In the genomic region with DNA sequence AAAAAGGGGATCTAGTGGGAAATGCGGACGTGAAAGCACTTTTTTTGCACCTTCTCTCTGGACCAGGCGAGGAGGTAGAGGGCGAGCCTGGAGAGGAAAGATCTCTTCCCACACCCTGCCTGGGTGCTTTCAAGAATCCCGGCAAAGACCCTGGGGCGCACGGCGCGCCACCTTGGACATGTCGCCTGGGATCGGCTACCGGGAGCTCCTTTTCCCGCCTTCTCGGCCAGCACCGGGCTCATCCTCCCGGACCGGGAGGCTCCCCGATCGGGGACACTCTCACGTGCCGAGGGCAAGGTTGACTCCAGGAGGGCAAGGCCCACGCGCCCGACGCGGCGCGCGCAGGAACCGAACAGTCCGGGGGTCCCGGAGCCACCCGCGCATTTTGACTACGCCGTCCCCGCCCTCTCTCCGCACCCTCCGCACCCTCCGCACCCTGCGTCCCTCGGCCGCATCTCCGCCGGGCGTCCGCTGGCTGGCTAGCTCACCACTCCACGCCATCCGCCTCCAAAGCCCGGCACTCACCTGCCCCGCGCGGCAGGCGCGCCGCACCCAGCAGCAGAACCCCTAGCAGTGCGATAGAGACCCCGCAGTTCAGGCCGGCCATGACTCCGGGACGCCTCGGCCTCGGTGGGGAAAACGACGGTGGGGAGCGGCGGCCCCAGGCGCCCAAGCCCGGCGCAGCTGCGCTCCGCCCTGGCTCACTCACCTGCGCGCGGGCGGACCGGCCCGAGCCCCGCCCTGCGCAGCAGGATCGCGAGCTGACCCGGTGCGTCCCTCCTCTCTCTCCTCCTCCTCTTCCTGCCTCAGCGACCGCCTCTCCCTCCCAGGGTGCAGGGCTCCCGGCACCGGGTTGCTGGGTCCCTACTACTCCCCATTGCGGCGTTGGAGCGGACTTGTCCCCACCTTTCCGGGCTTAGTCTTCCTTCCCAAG, we compare ENCODE assay signal across 8 cellular contexts. TPM values are rescaled to one million over a fixed set of nuclear protein-coding genes. Genes with fewer than 3 reads are reported as not detected.
DNase-seq lines count a peak whose midpoint lies in the region; ATAC-seq and TF ChIP-seq lines count a peak whose summit lies in the region.

A gene with protein sequence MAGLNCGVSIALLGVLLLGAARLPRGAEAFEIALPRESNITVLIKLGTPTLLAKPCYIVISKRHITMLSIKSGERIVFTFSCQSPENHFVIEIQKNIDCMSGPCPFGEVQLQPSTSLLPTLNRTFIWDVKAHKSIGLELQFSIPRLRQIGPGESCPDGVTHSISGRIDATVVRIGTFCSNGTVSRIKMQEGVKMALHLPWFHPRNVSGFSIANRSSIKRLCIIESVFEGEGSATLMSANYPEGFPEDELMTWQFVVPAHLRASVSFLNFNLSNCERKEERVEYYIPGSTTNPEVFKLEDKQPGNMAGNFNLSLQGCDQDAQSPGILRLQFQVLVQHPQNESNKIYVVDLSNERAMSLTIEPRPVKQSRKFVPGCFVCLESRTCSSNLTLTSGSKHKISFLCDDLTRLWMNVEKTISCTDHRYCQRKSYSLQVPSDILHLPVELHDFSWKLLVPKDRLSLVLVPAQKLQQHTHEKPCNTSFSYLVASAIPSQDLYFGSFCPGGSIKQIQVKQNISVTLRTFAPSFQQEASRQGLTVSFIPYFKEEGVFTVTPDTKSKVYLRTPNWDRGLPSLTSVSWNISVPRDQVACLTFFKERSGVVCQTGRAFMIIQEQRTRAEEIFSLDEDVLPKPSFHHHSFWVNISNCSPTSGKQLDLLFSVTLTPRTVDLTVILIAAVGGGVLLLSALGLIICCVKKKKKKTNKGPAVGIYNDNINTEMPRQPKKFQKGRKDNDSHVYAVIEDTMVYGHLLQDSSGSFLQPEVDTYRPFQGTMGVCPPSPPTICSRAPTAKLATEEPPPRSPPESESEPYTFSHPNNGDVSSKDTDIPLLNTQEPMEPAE (minus strand): TSS at position 698 of the 934 bp plus-strand sequence. CDS start 91 bp downstream, at position 607.

- no peak for ATAC-seq in HG02623 (IDR thresholded peaks at IDR 0.05; ENCODE audit: unreplicated experiment)
- ATAC-seq in HG03175 (IDR thresholded peaks at IDR 0.05; ENCODE audit: unreplicated experiment): no peak

- peak within 1 kb of the TSS; percentile 14 for H2BK5ac ChIP-seq in mesenchymal stem cell (ENCODE audit: low read depth, low read length, poor library complexity, severe bottlenecking)

- WGBS in mesenchymal stem cell: 2% methylated on average over 78 of the region's 92 CpGs

- H2AK5ac ChIP-seq in mesenchymal stem cell (ENCODE audit: low read length, severe bottlenecking): peak within 1 kb of the TSS; percentile 85

- H4K8ac ChIP-seq in mesenchymal stem cell (ENCODE audit: low read length): peak within 1 kb of the TSS; percentile 97

- peaks cover 0 to 4% of the 10 kb centered on the region in 2 experiments for H3K36me3 ChIP-seq in mesenchymal stem cell (ENCODE audit: control insufficient read depth in 1 of 2, insufficient read depth in 2 of 2, low read depth in 1 of 2, low read length in 2 of 2)

- peak within 1 kb of the TSS; percentile 85 for H2AFZ ChIP-seq in mesenchymal stem cell (ENCODE audit: low read depth, low read length)

- peaks cover 3% of the 10 kb centered on the region for H3K79me1 ChIP-seq in mesenchymal stem cell (replicated peaks; ENCODE audit: low read length, poor library complexity, severe bottlenecking)

- H3K14ac ChIP-seq in mesenchymal stem cell (ENCODE audit: low read length in 2 of 2): peak within 1 kb of the TSS; percentile 9 to 99

- peak within 1 kb of the TSS; percentile 61 to 99 for H3K23ac ChIP-seq in mesenchymal stem cell (ENCODE audit: low read length in 2 of 2)

- peak within 1 kb of the TSS; percentile 69 for H3K4me3 ChIP-seq in coronary artery
- peak within 1 kb of the TSS; percentile 89 to 96 for H3K4me3 ChIP-seq in mesenchymal stem cell (ENCODE audit: insufficient read depth in 1 of 2, low read depth in 1 of 2, low read length in 2 of 2)

- peak within 1 kb of the TSS; percentile 55 for H2BK15ac ChIP-seq in mesenchymal stem cell (ENCODE audit: low read depth, poor library complexity, severe bottlenecking)

- H2BK12ac ChIP-seq in mesenchymal stem cell (ENCODE audit: low read length in 2 of 2): peak within 1 kb of the TSS; percentile 38 to 94

- H3K4me2 ChIP-seq in mesenchymal stem cell (ENCODE audit: low read length, poor library complexity, severe bottlenecking): peak within 1 kb of the TSS; percentile 93

- peak within 1 kb of the TSS in 1 of 2 donors; percentile 29 for H3K27ac ChIP-seq in coronary artery
- peak within 1 kb of the TSS; percentile 57 for H3K27ac ChIP-seq in mesenchymal stem cell (ENCODE audit: low read length, poor library complexity, severe bottlenecking)

- H3K27me3 ChIP-seq in mesenchymal stem cell (ENCODE audit: control insufficient read depth in 1 of 2, insufficient read depth in 1 of 2, low read length in 2 of 2): no peaks in the 10 kb centered on the region

- peak within 1 kb of the TSS; percentile 96 for H3K9ac ChIP-seq in mesenchymal stem cell (ENCODE audit: low read length)

- peak within 1 kb of the TSS; percentile 98 to 99 for H3K18ac ChIP-seq in mesenchymal stem cell (ENCODE audit: low read depth in 1 of 2, low read length in 2 of 2)

- TF ChIP-seq CTCF in coronary artery (IDR thresholded peaks at IDR 0.05): no peak

- H4K91ac ChIP-seq in mesenchymal stem cell (ENCODE audit: low read length): peak within 1 kb of the TSS; percentile 91

- peak within 1 kb of the TSS; percentile 97 for H3K4ac ChIP-seq in mesenchymal stem cell (ENCODE audit: low read depth in 1 of 2, low read length in 2 of 2)

- H3K9me3 ChIP-seq in mesenchymal stem cell (ENCODE audit: control insufficient read depth, low read length): peaks cover 4% of the 10 kb centered on the region

- peak within 1 kb of the TSS; percentile 82 for H2BK120ac ChIP-seq in mesenchymal stem cell (ENCODE audit: low read depth, low read length)

- peak; percentile 59 for DNase-seq in ELF-1 (ENCODE audit: low read depth, low spot score)
- peak; percentile 17 for DNase-seq in NCI-H2029 treated with DMSO at 0.1 percent for 48 hours (lab: John Stamatoyannopoulos, UW)
- DNase-seq in coronary artery (ENCODE audit: low spot score): no peak
- DNase-seq in mesenchymal stem cell: peak; percentile 43
- DNase-seq in ureter (ENCODE audit: low spot score): peak; percentile 65
- no peak for DNase-seq in KG1 (lab: John Stamatoyannopoulos, UW)

- peaks cover 11% of the 10 kb centered on the region for H3K4me1 ChIP-seq in mesenchymal stem cell (ENCODE audit: control insufficient read depth, insufficient read depth, low read depth, low read length)

RNA-seq across cellular contexts. Expression of the gene that starts here (rescaled TPM):
- polyA plus RNA-seq in mesenchymal stem cell (2013, experiment 1 of 2): 71.6 TPM
- polyA plus RNA-seq in mesenchymal stem cell (2013, experiment 2 of 2): 71.5 TPM
- total RNA-seq in ureter: 40.6 TPM

Comparison
In these comparisons a context has a peak if more than half of its experiments do, and no peak if none do; other contexts are left out.
1. DNase-seq: peak in ELF-1 (single experiment), NCI-H2029 treated with DMSO at 0.1 percent for 48 hours (single experiment), mesenchymal stem cell (single experiment) and ureter (single experiment); none in coronary artery (single experiment) and KG1 (single experiment).